19 cellular contexts compared by ENCODE assay signal in the genomic region with DNA sequence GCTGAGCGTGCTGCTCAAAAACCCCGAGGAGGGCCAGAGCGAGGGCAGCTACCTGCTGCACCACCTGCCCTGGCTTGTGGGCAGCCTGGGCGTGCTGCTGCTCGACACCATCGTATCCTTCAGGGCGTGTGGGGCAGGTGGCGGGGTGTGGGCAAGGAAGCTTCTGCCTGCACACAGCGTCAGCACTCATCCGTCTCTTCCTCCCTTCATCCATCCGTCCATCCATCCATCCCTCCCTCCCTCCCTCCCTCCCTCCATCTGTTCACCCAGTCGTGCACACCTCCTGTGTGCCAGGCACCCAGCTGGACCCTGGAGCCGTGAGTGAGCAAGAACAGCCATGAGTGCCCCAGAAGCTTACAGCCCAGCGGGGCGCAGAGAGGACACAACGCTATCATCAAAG. TPM values are rescaled to one million over a fixed set of nuclear protein-coding genes. Genes with fewer than 3 reads are reported as not detected.
A peak's percentile ranks its signal among the peaks of the same experiment; 100 is the strongest.
DNase-seq lines count a peak whose midpoint lies in the region; ATAC-seq and TF ChIP-seq lines count a peak whose summit lies in the region.
"Had no signal": no experiment of that assay in that cellular context is flagged by ENCODE, and none has a peak within 500 bp of the region (broad histone marks: within the 10 kb centered on the region; RNA-seq: fewer than 3 reads in every experiment).

No MANE protein-coding gene starts in this region.

- H3K36me3 Mint-ChIP-seq in activated T-cell treated with anti-CD3 and anti-CD28 coated beads, Interleukin-2, amount 50 U/mL, for 24 hours (ENCODE audit: low read depth) = peaks cover 25% of the 10 kb centered on the region
- H3K36me3 Mint-ChIP-seq in neural crest cell (ENCODE audit: low read depth) = peaks cover 1% of the 10 kb centered on the region
- peaks cover 2% of the 10 kb centered on the region for H3K36me3 Mint-ChIP-seq in activated CD8-positive, alpha-beta memory T cell treated with anti-CD3 and anti-CD28 coated beads, Interleukin-2, amount 10 ng/mL, durations not matched to agents 7 days and 5 days

- no peak for ATAC-seq in activated CD8-positive, alpha-beta memory T cell treated with anti-CD3 and anti-CD28 coated beads, Interleukin-2, amount 10 ng/mL, durations not matched to agents 7 days and 5 days
- ATAC-seq in HG02588 (IDR thresholded peaks at IDR 0.05; ENCODE audit: unreplicated experiment) = no peak

- no peak for DNase-seq in activated T-cell treated with anti-CD3 and anti-CD28 coated beads, Interleukin-2, amount 50 U/mL, for 24 hours
- DNase-seq in activated T-cell treated with anti-CD3 and anti-CD28 coated beads for 4 hours = no peak
- DNase-seq in cerebellar cortex (ENCODE audit: low spot score) = peak; percentile 58
- DNase-seq in neural crest cell (ENCODE audit: low read depth, low spot score) = no peak
- no peak for DNase-seq in activated CD8-positive, alpha-beta memory T cell treated with anti-CD3 and anti-CD28 coated beads, Interleukin-2, amount 10 ng/mL, durations not matched to agents 7 days and 5 days
- no peak for DNase-seq in GF-D8 (lab: John Stamatoyannopoulos, UW)
- DNase-seq: CD4-positive, CD25-positive, alpha-beta regulatory T cell; DMS53; GOT3; NCI-H1048; NCI-H1417 treated with DMSO at 0.1 percent for 48 hours; NCI-H1694 treated with DMSO at 0.1 percent for 48 hours; NCI-H2081 treated with DMSO at 0.1 percent for 48 hours; NCI-H526; PC-9; SHP77 had no signal

- no peak overlapping the region for H3K4me3 Mint-ChIP-seq in activated T-cell treated with anti-CD3 and anti-CD28 coated beads, Interleukin-2, amount 50 U/mL, for 24 hours
- peak overlapping the region; percentile 2 for H3K4me3 Mint-ChIP-seq in neural crest cell
- H3K4me3 Mint-ChIP-seq in activated CD8-positive, alpha-beta memory T cell treated with anti-CD3 and anti-CD28 coated beads, Interleukin-2, amount 10 ng/mL, durations not matched to agents 7 days and 5 days = no peak overlapping the region

- no peaks in the 10 kb centered on the region for H3K4me1 ChIP-seq in HEK293 (ENCODE audit: control insufficient read depth, insufficient read depth, low read length)

- H3K4me3 ChIP-seq in HEK293 (ENCODE audit: low read depth, low read length) = no peak overlapping the region
- H3K4me3 ChIP-seq: BLaER1, PC-9 had no signal

- H3K9me3 Mint-ChIP-seq in activated T-cell treated with anti-CD3 and anti-CD28 coated beads, Interleukin-2, amount 50 U/mL, for 24 hours = no peaks in the 10 kb centered on the region
- no peaks in the 10 kb centered on the region for H3K9me3 Mint-ChIP-seq in neural crest cell
- H3K9me3 Mint-ChIP-seq in activated CD8-positive, alpha-beta memory T cell treated with anti-CD3 and anti-CD28 coated beads, Interleukin-2, amount 10 ng/mL, durations not matched to agents 7 days and 5 days (ENCODE audit: low read depth) = no peaks in the 10 kb centered on the region
- H3K9me3 Mint-ChIP-seq: CD4-positive, CD25-positive, alpha-beta regulatory T cell had no signal

- no peak overlapping the region for H3K27ac ChIP-seq in HEK293 (ENCODE audit: extremely low read depth, low read depth, low read length)
- H3K27ac ChIP-seq: PC-9 had no signal

- H3K9me3 ChIP-seq in HEK293 (ENCODE audit: control insufficient read depth, insufficient read depth, low read depth, low read length) = no peaks in the 10 kb centered on the region
- H3K9me3 ChIP-seq: BLaER1 had no signal

- no peaks in the 10 kb centered on the region for H3K27me3 Mint-ChIP-seq in activated T-cell treated with anti-CD3 and anti-CD28 coated beads, Interleukin-2, amount 50 U/mL, for 24 hours
- no peaks in the 10 kb centered on the region for H3K27me3 Mint-ChIP-seq in neural crest cell (ENCODE audit: low read depth)
- no peaks in the 10 kb centered on the region for H3K27me3 Mint-ChIP-seq in activated CD8-positive, alpha-beta memory T cell treated with anti-CD3 and anti-CD28 coated beads, Interleukin-2, amount 10 ng/mL, durations not matched to agents 7 days and 5 days
- H3K27me3 Mint-ChIP-seq: CD4-positive, CD25-positive, alpha-beta regulatory T cell had no signal

- CTCF ChIA-PET in HEK293 (lab: Yijun Ruan, JAX) = no interaction called here
- CTCF ChIA-PET in activated CD8-positive, alpha-beta memory T cell treated with anti-CD3 and anti-CD28 coated beads, Interleukin-2, amount 10 ng/mL, durations not matched to agents 7 days and 5 days (lab: Charles Lee) = no interaction called here

- peak overlapping the region; percentile 47 for H3K27ac Mint-ChIP-seq in activated T-cell treated with anti-CD3 and anti-CD28 coated beads, Interleukin-2, amount 50 U/mL, for 24 hours
- no peak overlapping the region for H3K27ac Mint-ChIP-seq in neural crest cell (ENCODE audit: unreplicated experiment)
- no peak overlapping the region for H3K27ac Mint-ChIP-seq in activated CD8-positive, alpha-beta memory T cell treated with anti-CD3 and anti-CD28 coated beads, Interleukin-2, amount 10 ng/mL, durations not matched to agents 7 days and 5 days
- H3K27ac Mint-ChIP-seq: CD4-positive, CD25-positive, alpha-beta regulatory T cell had no signal

- POLR2A ChIA-PET in HEK293 (lab: Yijun Ruan, JAX) = interaction anchor here (0.8 kb wide), 1 partner anchor 15 kb away, joined by 3 read pairs; no protein-coding TSS in a partner anchor

- no peaks in the 10 kb centered on the region for H3K4me1 Mint-ChIP-seq in activated T-cell treated with anti-CD3 and anti-CD28 coated beads, Interleukin-2, amount 50 U/mL, for 24 hours (ENCODE audit: low read depth)
- H3K4me1 Mint-ChIP-seq in neural crest cell = no peaks in the 10 kb centered on the region
- H3K4me1 Mint-ChIP-seq in activated CD8-positive, alpha-beta memory T cell treated with anti-CD3 and anti-CD28 coated beads, Interleukin-2, amount 10 ng/mL, durations not matched to agents 7 days and 5 days = no peaks in the 10 kb centered on the region

- no peak for TF ChIP-seq CTCF in HEK293 (tag by site-specific recombination; IDR thresholded peaks at IDR 0.05)
- TF ChIP-seq CTCF in neural crest cell (conservative IDR thresholded peaks at IDR 0.05) = no peak

- peaks cover 4 to 100% of the 10 kb centered on the region in 2 experiments; a peak in 2 of 3 replicates for H3K36me3 ChIP-seq in HEK293 (ENCODE audit: control insufficient read depth in 2 of 2, insufficient read depth in 1 of 2, low read length in 2 of 2)

TF ChIP-seq in HEK293, 187 proteins besides CTCF, POLR2A, EP300 and RAD21:
- TF ChIP-seq, protein P1, sequence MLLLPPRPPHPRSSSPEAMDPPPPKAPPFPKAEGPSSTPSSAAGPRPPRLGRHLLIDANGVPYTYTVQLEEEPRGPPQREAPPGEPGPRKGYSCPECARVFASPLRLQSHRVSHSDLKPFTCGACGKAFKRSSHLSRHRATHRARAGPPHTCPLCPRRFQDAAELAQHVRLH (tag by site-specific recombination; IDR thresholded peaks at IDR 0.05) = no peak
- TF ChIP-seq ZFHX2 (tag by site-specific recombination; conservative IDR thresholded peaks at IDR 0.05) (no peak), ZNF366 (tag by site-specific recombination; conservative IDR thresholded peaks at IDR 0.05) (peak; percentile 78), ZNF837 (tag by site-specific recombination; IDR thresholded peaks at IDR 0.05) (no peak), ZNF626 (tag by site-specific recombination; IDR thresholded peaks at IDR 0.05) (no peak)
- TF ChIP-seq, protein P2, sequence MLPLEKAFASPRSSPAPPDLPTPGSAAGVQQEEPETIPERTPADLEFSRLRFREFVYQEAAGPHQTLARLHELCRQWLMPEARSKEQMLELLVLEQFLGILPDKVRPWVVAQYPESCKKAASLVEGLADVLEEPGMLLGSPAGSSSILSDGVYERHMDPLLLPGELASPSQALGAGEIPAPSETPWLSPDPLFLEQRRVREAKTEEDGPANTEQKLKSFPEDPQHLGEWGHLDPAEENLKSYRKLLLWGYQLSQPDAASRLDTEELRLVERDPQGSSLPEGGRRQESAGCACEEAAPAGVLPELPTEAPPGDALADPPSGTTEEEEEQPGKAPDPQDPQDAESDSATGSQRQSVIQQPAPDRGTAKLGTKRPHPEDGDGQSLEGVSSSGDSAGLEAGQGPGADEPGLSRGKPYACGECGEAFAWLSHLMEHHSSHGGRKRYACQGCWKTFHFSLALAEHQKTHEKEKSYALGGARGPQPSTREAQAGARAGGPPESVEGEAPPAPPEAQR (tag by site-specific recombination; IDR thresholded peaks at IDR 0.05) = no peak
- TF ChIP-seq, protein P3, sequence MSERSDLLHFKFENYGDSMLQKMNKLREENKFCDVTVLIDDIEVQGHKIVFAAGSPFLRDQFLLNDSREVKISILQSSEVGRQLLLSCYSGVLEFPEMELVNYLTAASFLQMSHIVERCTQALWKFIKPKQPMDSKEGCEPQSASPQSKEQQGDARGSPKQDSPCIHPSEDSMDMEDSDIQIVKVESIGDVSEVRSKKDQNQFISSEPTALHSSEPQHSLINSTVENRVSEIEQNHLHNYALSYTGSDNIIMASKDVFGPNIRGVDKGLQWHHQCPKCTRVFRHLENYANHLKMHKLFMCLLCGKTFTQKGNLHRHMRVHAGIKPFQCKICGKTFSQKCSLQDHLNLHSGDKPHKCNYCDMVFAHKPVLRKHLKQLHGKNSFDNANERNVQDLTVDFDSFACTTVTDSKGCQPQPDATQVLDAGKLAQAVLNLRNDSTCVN (tag by site-specific recombination; optimal IDR thresholded peaks at IDR 0.05) = no peak
- TF ChIP-seq, protein P4, sequence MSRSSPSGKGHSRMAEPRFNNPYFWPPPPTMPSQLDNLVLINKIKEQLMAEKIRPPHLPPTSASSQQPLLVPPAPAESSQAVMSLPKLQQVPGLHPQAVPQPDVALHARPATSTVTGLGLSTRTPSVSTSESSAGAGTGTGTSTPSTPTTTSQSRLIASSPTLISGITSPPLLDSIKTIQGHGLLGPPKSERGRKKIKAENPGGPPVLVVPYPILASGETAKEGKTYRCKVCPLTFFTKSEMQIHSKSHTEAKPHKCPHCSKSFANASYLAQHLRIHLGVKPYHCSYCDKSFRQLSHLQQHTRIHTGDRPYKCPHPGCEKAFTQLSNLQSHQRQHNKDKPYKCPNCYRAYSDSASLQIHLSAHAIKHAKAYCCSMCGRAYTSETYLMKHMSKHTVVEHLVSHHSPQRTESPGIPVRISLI (tag by site-specific recombination; IDR thresholded peaks at IDR 0.05) = no peak

RNA-seq across cellular contexts. Expression of a gene that starts 15.2 kb away (rescaled TPM):
- 27.4 and 32.3 TPM in 2 replicates for total RNA-seq in neural crest cell
- 1 to 10 TPM; 8.0 to 8.6 TPM for total RNA-seq in activated CD8-positive, alpha-beta memory T cell treated with anti-CD3 and anti-CD28 coated beads, Interleukin-2, amount 10 ng/mL, durations not matched to agents 7 days and 5 days

RNA-seq across cellular contexts. Expression of a gene that starts 15.4 kb away (rescaled TPM):
- total RNA-seq in neural crest cell = 70.4 and 75.7 TPM in 2 replicates
- total RNA-seq in activated CD8-positive, alpha-beta memory T cell treated with anti-CD3 and anti-CD28 coated beads, Interleukin-2, amount 10 ng/mL, durations not matched to agents 7 days and 5 days = 10 to 100 TPM; 47.4 to 48.0 TPM

RNA-seq across cellular contexts. Expression of a gene that starts 38.7 kb away (rescaled TPM):
- 2.0 and 2.1 TPM in 2 replicates for total RNA-seq in neural crest cell
- under 1 TPM; 0.33 to 0.93 TPM for total RNA-seq in activated CD8-positive, alpha-beta memory T cell treated with anti-CD3 and anti-CD28 coated beads, Interleukin-2, amount 10 ng/mL, durations not matched to agents 7 days and 5 days
